1 cellular context compared by ENCODE assay signal in genomic region chr16:1991135-1991551, GRCh38.
A peak's percentile ranks its signal among the peaks of the same experiment; 100 is the strongest.
TF ChIP-seq lines count a peak whose summit lies in the region.

No MANE protein-coding gene starts in this region.

TF ChIP-seq in GM12878, 131 proteins besides CTCF, POLR2A, EP300 and RAD21 (continued from another document):
- TF ChIP-seq PBX3 (IDR thresholded peaks at IDR 0.05; ENCODE audit: insufficient replicate concordance, low read depth, low read length) (peak; percentile 68), IKZF1 (conservative IDR thresholded peaks at IDR 0.05) (peak; percentile 40; the same call in 1 of the 2 replicates), NBN (IDR thresholded peaks at IDR 0.05) (peak; percentile 15; the same call in 1 of the 2 replicates), MXI1 (IDR thresholded peaks at IDR 0.05; ENCODE audit: low read depth, low read length) (peak; percentile 79), POU2F2 (IDR thresholded peaks at IDR 0.05; ENCODE audit: borderline replicate concordance, low read depth, low read length) (peak; percentile 92; the same call in 2 of the 3 replicates), ZNF592 (IDR thresholded peaks at IDR 0.05) (no peak), MTA2 (IDR thresholded peaks at IDR 0.05; ENCODE audit: low read depth) (peak; percentile 26; the same call in 1 of the 2 replicates), DPF2 (IDR thresholded peaks at IDR 0.05) (no peak), POLR2AphosphoS5 (IDR thresholded peaks at IDR 0.05; ENCODE audit: low read length) (peak; percentile 48), RFX5 (IDR thresholded peaks at IDR 0.05; ENCODE audit: low read depth, low read length) (no peak), EGR1 (IDR thresholded peaks at IDR 0.05; ENCODE audit: borderline replicate concordance in 1 of 2, low read depth in 2 of 2, low read length in 2 of 2) (0 out of 3 replicates have a peak, but pooled peaks of 1 of the 2 experiments have one; percentile 10), FOS (IDR thresholded peaks at IDR 0.05; ENCODE audit: borderline replicate concordance, extremely low read depth, insufficient read length) (no peak), BCLAF1 (IDR thresholded peaks at IDR 0.05) (no peak), CREB1 (IDR thresholded peaks at IDR 0.05; ENCODE audit: low read depth) (no peak), USF2 (IDR thresholded peaks at IDR 0.05; ENCODE audit: borderline replicate concordance, low read depth, low read length) (peak; percentile 90), ATF7 (IDR thresholded peaks at IDR 0.05; ENCODE audit: low read depth) (peak; percentile 30; the same call in 1 of the 2 replicates), IRF4 (IDR thresholded peaks at IDR 0.05; ENCODE audit: low read depth, low read length) (0 out of 2 replicates have a peak, but pooled peaks have one; percentile 5), IKZF2 (IDR thresholded peaks at IDR 0.05) (no peak; a peak in 2 of 4 replicates), PAX8 (IDR thresholded peaks at IDR 0.05) (no peak)
